ENCODE assay signal across 1 cellular context in the genomic region with DNA sequence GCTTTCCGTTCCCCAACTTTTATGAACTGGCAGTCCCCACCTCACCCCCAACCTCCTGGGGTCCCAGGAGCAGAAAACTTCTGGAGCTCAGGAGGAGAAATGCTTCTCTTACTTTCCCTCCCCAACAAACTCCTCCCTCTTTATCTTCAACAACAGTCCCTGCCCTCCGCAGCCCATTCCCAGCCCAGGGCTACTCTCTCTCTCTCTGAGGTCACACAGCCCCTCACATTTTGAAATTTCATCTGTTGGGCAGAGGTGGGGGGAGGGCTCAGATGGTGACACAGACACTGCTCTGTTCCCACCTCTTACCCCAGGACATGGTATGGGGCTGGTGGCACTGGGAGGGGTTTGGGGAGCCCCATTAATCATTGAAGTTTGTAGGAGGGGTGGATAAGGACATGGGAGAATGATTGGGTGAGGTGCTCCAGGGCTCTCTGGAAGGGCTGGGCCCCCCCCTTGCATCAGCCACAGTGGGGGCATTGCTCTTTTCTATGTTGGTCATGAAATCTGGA.
TF ChIP-seq lines count a peak whose summit lies in the region.

No MANE protein-coding gene starts in this region.

TF ChIP-seq in K562, 482 proteins besides CTCF, POLR2A, EP300 and RAD21 (continued from another document and continues in another):
- no peak for TF ChIP-seq ELF2 (CRISPR knock-in tag; IDR thresholded peaks at IDR 0.05)
- TF ChIP-seq NCOA6 (IDR thresholded peaks at IDR 0.05): no peak
- TF ChIP-seq, protein P1, sequence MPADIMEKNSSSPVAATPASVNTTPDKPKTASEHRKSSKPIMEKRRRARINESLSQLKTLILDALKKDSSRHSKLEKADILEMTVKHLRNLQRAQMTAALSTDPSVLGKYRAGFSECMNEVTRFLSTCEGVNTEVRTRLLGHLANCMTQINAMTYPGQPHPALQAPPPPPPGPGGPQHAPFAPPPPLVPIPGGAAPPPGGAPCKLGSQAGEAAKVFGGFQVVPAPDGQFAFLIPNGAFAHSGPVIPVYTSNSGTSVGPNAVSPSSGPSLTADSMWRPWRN (IDR thresholded peaks at IDR 0.05; ENCODE audit: low read depth): no peak
- no peak for TF ChIP-seq ZKSCAN1 (IDR thresholded peaks at IDR 0.05; ENCODE audit: low read depth, low read length)
- TF ChIP-seq, protein P2, sequence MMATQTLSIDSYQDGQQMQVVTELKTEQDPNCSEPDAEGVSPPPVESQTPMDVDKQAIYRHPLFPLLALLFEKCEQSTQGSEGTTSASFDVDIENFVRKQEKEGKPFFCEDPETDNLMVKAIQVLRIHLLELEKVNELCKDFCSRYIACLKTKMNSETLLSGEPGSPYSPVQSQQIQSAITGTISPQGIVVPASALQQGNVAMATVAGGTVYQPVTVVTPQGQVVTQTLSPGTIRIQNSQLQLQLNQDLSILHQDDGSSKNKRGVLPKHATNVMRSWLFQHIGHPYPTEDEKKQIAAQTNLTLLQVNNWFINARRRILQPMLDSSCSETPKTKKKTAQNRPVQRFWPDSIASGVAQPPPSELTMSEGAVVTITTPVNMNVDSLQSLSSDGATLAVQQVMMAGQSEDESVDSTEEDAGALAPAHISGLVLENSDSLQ (IDR thresholded peaks at IDR 0.05): peak; percentile 90
- TF ChIP-seq HOXB6 (CRISPR knock-in tag; IDR thresholded peaks at IDR 0.05; ENCODE audit: borderline replicate concordance): no peak
- TF ChIP-seq HIVEP1 (CRISPR knock-in tag; IDR thresholded peaks at IDR 0.05): 0 out of 2 replicates have a peak, but pooled peaks have one; percentile 20
- peak; percentile 43; the same call in 1 of the 2 replicates for TF ChIP-seq RBFOX2 (IDR thresholded peaks at IDR 0.05; ENCODE audit: low read depth, low read length)
- peak; percentile 72; the same call in 1 of the 2 replicates for TF ChIP-seq LEF1 (IDR thresholded peaks at IDR 0.05)
- TF ChIP-seq ARNT (IDR thresholded peaks at IDR 0.05): peak; percentile 62 to 69; a peak in 2 of 4 replicates
- TF ChIP-seq, protein P3, sequence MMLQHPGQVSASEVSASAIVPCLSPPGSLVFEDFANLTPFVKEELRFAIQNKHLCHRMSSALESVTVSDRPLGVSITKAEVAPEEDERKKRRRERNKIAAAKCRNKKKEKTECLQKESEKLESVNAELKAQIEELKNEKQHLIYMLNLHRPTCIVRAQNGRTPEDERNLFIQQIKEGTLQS (IDR thresholded peaks at IDR 0.05): peak; percentile 72; the same call in 1 of the 2 replicates
- TF ChIP-seq, protein P3 (CRISPR knock-in tag; conservative IDR thresholded peaks at IDR 0.05): no peak
- TF ChIP-seq COPS2 (conservative IDR thresholded peaks at IDR 0.05): no peak
- 0 out of 2 replicates have a peak, but pooled peaks have one; percentile 37 for TF ChIP-seq DMBX1 (CRISPR knock-in tag; IDR thresholded peaks at IDR 0.05; ENCODE audit: borderline replicate concordance)
- TF ChIP-seq LCOR (CRISPR knock-in tag; IDR thresholded peaks at IDR 0.05): peak; percentile 69
- TF ChIP-seq MEF2A (IDR thresholded peaks at IDR 0.05; ENCODE audit: control insufficient read depth, low read depth, low read length): no peak
- TF ChIP-seq ZNF239 (CRISPR knock-in tag; IDR thresholded peaks at IDR 0.05): peak; percentile 54; the same call in 1 of the 2 replicates
- no peak for TF ChIP-seq RBBP5 (IDR thresholded peaks at IDR 0.05; ENCODE audit: borderline replicate concordance, insufficient read depth, low read length, poor library complexity, severe bottlenecking)
- TF ChIP-seq, protein P4, sequence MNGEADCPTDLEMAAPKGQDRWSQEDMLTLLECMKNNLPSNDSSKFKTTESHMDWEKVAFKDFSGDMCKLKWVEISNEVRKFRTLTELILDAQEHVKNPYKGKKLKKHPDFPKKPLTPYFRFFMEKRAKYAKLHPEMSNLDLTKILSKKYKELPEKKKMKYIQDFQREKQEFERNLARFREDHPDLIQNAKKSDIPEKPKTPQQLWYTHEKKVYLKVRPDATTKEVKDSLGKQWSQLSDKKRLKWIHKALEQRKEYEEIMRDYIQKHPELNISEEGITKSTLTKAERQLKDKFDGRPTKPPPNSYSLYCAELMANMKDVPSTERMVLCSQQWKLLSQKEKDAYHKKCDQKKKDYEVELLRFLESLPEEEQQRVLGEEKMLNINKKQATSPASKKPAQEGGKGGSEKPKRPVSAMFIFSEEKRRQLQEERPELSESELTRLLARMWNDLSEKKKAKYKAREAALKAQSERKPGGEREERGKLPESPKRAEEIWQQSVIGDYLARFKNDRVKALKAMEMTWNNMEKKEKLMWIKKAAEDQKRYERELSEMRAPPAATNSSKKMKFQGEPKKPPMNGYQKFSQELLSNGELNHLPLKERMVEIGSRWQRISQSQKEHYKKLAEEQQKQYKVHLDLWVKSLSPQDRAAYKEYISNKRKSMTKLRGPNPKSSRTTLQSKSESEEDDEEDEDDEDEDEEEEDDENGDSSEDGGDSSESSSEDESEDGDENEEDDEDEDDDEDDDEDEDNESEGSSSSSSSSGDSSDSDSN (IDR thresholded peaks at IDR 0.05; ENCODE audit: borderline replicate concordance in 1 of 2, low read depth in 2 of 2, low read length in 2 of 2): 0 out of 4 replicates have a peak, but pooled peaks of 1 of the 2 experiments have one; percentile 55
- TF ChIP-seq ZNF76 (CRISPR knock-in tag; IDR thresholded peaks at IDR 0.05; ENCODE audit: borderline replicate concordance): no peak
- TF ChIP-seq, protein P5, sequence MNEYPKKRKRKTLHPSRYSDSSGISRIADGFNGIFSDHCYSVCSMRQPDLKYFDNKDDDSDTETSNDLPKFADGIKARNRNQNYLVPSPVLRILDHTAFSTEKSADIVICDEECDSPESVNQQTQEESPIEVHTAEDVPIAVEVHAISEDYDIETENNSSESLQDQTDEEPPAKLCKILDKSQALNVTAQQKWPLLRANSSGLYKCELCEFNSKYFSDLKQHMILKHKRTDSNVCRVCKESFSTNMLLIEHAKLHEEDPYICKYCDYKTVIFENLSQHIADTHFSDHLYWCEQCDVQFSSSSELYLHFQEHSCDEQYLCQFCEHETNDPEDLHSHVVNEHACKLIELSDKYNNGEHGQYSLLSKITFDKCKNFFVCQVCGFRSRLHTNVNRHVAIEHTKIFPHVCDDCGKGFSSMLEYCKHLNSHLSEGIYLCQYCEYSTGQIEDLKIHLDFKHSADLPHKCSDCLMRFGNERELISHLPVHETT (CRISPR knock-in tag; conservative IDR thresholded peaks at IDR 0.05 in 1 of 2, IDR thresholded peaks at IDR 0.05 in 1 of 2): no peak
- TF ChIP-seq, protein P6, sequence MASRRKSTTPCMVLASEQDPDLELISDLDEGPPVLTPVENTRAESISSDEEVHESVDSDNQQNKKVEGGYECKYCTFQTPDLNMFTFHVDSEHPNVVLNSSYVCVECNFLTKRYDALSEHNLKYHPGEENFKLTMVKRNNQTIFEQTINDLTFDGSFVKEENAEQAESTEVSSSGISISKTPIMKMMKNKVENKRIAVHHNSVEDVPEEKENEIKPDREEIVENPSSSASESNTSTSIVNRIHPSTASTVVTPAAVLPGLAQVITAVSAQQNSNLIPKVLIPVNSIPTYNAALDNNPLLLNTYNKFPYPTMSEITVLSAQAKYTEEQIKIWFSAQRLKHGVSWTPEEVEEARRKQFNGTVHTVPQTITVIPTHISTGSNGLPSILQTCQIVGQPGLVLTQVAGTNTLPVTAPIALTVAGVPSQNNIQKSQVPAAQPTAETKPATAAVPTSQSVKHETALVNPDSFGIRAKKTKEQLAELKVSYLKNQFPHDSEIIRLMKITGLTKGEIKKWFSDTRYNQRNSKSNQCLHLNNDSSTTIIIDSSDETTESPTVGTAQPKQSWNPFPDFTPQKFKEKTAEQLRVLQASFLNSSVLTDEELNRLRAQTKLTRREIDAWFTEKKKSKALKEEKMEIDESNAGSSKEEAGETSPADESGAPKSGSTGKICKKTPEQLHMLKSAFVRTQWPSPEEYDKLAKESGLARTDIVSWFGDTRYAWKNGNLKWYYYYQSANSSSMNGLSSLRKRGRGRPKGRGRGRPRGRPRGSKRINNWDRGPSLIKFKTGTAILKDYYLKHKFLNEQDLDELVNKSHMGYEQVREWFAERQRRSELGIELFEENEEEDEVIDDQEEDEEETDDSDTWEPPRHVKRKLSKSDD (conservative IDR thresholded peaks at IDR 0.05; ENCODE audit: low read length): no peak
- peak; percentile 59; the same call in 1 of the 2 replicates for TF ChIP-seq MYBL2 (IDR thresholded peaks at IDR 0.05; ENCODE audit: low read depth)
- TF ChIP-seq MYBL2 (CRISPR knock-in tag; IDR thresholded peaks at IDR 0.05; ENCODE audit: borderline replicate concordance): no peak
- TF ChIP-seq CBX1 (IDR thresholded peaks at IDR 0.05; ENCODE audit: low read depth): 0 out of 2 replicates have a peak, but pooled peaks have one; percentile 48
- TF ChIP-seq ZNF699 (CRISPR knock-in tag; IDR thresholded peaks at IDR 0.05; ENCODE audit: insufficient replicate concordance): no peak
- peak; percentile 73; the same call in 1 of the 2 replicates for TF ChIP-seq MTA1 (IDR thresholded peaks at IDR 0.05; ENCODE audit: borderline replicate concordance)
- TF ChIP-seq ASH1L (IDR thresholded peaks at IDR 0.05; ENCODE audit: borderline replicate concordance, low read depth, partially characterized antibody): peak; percentile 9
- no peak for TF ChIP-seq ZNF224 (CRISPR knock-in tag; IDR thresholded peaks at IDR 0.05)
- TF ChIP-seq, protein P7, sequence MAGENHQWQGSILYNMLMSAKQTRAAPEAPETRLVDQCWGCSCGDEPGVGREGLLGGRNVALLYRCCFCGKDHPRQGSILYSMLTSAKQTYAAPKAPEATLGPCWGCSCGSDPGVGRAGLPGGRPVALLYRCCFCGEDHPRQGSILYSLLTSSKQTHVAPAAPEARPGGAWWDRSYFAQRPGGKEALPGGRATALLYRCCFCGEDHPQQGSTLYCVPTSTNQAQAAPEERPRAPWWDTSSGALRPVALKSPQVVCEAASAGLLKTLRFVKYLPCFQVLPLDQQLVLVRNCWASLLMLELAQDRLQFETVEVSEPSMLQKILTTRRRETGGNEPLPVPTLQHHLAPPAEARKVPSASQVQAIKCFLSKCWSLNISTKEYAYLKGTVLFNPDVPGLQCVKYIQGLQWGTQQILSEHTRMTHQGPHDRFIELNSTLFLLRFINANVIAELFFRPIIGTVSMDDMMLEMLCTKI (IDR thresholded peaks at IDR 0.05; ENCODE audit: partially characterized antibody): no peak
- TF ChIP-seq ZNF134 (CRISPR knock-in tag; conservative IDR thresholded peaks at IDR 0.05): no peak
- TF ChIP-seq TOE1 (IDR thresholded peaks at IDR 0.05; ENCODE audit: borderline replicate concordance): peak; percentile 40; the same call in 1 of the 2 replicates
- TF ChIP-seq TOE1 (CRISPR knock-in tag; IDR thresholded peaks at IDR 0.05; ENCODE audit: borderline replicate concordance, low read depth): no peak
- peak; percentile 47 for TF ChIP-seq ATF7 (IDR thresholded peaks at IDR 0.05)
- no peak for TF ChIP-seq NFE2 (IDR thresholded peaks at IDR 0.05; ENCODE audit: low read depth)
- TF ChIP-seq, protein P8, sequence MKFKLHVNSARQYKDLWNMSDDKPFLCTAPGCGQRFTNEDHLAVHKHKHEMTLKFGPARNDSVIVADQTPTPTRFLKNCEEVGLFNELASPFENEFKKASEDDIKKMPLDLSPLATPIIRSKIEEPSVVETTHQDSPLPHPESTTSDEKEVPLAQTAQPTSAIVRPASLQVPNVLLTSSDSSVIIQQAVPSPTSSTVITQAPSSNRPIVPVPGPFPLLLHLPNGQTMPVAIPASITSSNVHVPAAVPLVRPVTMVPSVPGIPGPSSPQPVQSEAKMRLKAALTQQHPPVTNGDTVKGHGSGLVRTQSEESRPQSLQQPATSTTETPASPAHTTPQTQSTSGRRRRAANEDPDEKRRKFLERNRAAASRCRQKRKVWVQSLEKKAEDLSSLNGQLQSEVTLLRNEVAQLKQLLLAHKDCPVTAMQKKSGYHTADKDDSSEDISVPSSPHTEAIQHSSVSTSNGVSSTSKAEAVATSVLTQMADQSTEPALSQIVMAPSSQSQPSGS (CRISPR knock-in tag; IDR thresholded peaks at IDR 0.05): no peak
- peak; percentile 55 for TF ChIP-seq CXXC5 (CRISPR knock-in tag; IDR thresholded peaks at IDR 0.05)
- no peak for TF ChIP-seq RFX7 (CRISPR knock-in tag; IDR thresholded peaks at IDR 0.05)
- no peak for TF ChIP-seq SIN3B (IDR thresholded peaks at IDR 0.05; ENCODE audit: low read depth)
- peak; percentile 93 for TF ChIP-seq HDAC2 (IDR thresholded peaks at IDR 0.05)
- no peak for TF ChIP-seq ZNF431 (CRISPR knock-in tag; IDR thresholded peaks at IDR 0.05)
- no peak for TF ChIP-seq ZNF586 (CRISPR knock-in tag; conservative IDR thresholded peaks at IDR 0.05)
- TF ChIP-seq HEY1 (CRISPR knock-in tag; IDR thresholded peaks at IDR 0.05; ENCODE audit: borderline replicate concordance): no peak
- TF ChIP-seq HDAC1 (IDR thresholded peaks at IDR 0.05): peak in 1 of 2 experiments; percentile 65; a peak in 2 of 4 replicates
- TF ChIP-seq, protein P9, sequence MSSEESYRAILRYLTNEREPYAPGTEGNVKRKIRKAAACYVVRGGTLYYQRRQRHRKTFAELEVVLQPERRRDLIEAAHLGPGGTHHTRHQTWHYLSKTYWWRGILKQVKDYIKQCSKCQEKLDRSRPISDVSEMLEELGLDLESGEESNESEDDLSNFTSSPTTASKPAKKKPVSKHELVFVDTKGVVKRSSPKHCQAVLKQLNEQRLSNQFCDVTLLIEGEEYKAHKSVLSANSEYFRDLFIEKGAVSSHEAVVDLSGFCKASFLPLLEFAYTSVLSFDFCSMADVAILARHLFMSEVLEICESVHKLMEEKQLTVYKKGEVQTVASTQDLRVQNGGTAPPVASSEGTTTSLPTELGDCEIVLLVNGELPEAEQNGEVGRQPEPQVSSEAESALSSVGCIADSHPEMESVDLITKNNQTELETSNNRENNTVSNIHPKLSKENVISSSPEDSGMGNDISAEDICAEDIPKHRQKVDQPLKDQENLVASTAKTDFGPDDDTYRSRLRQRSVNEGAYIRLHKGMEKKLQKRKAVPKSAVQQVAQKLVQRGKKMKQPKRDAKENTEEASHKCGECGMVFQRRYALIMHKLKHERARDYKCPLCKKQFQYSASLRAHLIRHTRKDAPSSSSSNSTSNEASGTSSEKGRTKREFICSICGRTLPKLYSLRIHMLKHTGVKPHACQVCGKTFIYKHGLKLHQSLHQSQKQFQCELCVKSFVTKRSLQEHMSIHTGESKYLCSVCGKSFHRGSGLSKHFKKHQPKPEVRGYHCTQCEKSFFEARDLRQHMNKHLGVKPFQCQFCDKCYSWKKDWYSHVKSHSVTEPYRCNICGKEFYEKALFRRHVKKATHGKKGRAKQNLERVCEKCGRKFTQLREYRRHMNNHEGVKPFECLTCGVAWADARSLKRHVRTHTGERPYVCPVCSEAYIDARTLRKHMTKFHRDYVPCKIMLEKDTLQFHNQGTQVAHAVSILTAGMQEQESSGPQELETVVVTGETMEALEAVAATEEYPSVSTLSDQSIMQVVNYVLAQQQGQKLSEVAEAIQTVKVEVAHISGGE (CRISPR knock-in tag; IDR thresholded peaks at IDR 0.05): no peak
- TF ChIP-seq ATF1 (CRISPR knock-in tag; IDR thresholded peaks at IDR 0.05): no peak
- peak; percentile 74 for TF ChIP-seq ATF1 (tag; IDR thresholded peaks at IDR 0.05)
- TF ChIP-seq TCF3 (CRISPR knock-in tag; IDR thresholded peaks at IDR 0.05): peak; percentile 58
- TF ChIP-seq CTBP1 (IDR thresholded peaks at IDR 0.05; ENCODE audit: borderline replicate concordance): 0 out of 2 replicates have a peak, but pooled peaks have one; percentile 46
- no peak for TF ChIP-seq ZNF445 (CRISPR knock-in tag; IDR thresholded peaks at IDR 0.05; ENCODE audit: low read depth)
- TF ChIP-seq ZBTB8A (IDR thresholded peaks at IDR 0.05; ENCODE audit: partially characterized antibody): no peak
- no peak for TF ChIP-seq MXI1 (IDR thresholded peaks at IDR 0.05; ENCODE audit: low read depth, low read length)
- TF ChIP-seq FOS (IDR thresholded peaks at IDR 0.05; ENCODE audit: extremely low read depth, insufficient read length): no peak
- TF ChIP-seq NBN (IDR thresholded peaks at IDR 0.05; ENCODE audit: low read depth): peak; percentile 66; the same call in 1 of the 2 replicates
